8 cellular contexts compared by ENCODE assay signal in genomic region chr12:121799842-121800693, GRCh38. TPM values are rescaled to one million over a fixed set of nuclear protein-coding genes. Genes with fewer than 3 reads are reported as not detected.
DNase-seq lines count a peak whose midpoint lies in the region; TF ChIP-seq lines count a peak whose summit lies in the region.

No MANE protein-coding gene starts in this region.

- H4K91ac ChIP-seq in neuronal stem cell (ENCODE audit: low read depth, low read length, poor library complexity) = no peak overlapping the region

- peak overlapping the region; percentile 56 for H2BK15ac ChIP-seq in neuronal stem cell (ENCODE audit: low read length)

- H3K27ac Mint-ChIP-seq in activated naive CD4-positive, alpha-beta T cell treated with anti-CD3 and anti-CD28 coated beads, Interleukin-2, amount 50 U/mL, for 24 hours = peak overlapping the region; percentile 96

- peaks cover 24 to 27% of the 10 kb centered on the region in 2 donors for H3K4me1 ChIP-seq in neuronal stem cell (ENCODE audit: control insufficient read depth in 2 of 2, insufficient read depth in 1 of 2, low read depth in 1 of 2, low read length in 2 of 2)
- peaks cover 0 to 48% (median 46%) of the 10 kb centered on the region in 4 donors for H3K4me1 ChIP-seq in tibial nerve

- peaks cover 18 to 49% of the 10 kb centered on the region in 2 donors for H3K36me3 ChIP-seq in neuronal stem cell (replicated peaks in 1 of 2; ENCODE audit: control insufficient read depth in 2 of 2, insufficient read depth in 2 of 2, low read length in 2 of 2)
- peaks cover 0 to 9% (median 0%) of the 10 kb centered on the region in 3 donors for H3K36me3 ChIP-seq in tibial nerve

- H3K9ac ChIP-seq in neuronal stem cell (ENCODE audit: low read depth, low read length, poor library complexity) = peak overlapping the region; percentile 95

- H3K4me1 Mint-ChIP-seq in activated naive CD4-positive, alpha-beta T cell treated with anti-CD3 and anti-CD28 coated beads, Interleukin-2, amount 50 U/mL, for 24 hours = peaks cover 32% of the 10 kb centered on the region

- peak overlapping the region; percentile 100 for H3K4ac ChIP-seq in neuronal stem cell (ENCODE audit: low read length)

- H3K4me3 ChIP-seq in neuronal stem cell (ENCODE audit: low read length in 2 of 2) (peak overlapping the region; percentile 56 to 92), tibial nerve (peak overlapping the region; percentile 66 to 82 (median 78))

- peak; percentile 48 to 87 for TF ChIP-seq EP300 in tibial nerve (IDR thresholded peaks at IDR 0.05)

- H2BK120ac ChIP-seq in neuronal stem cell (ENCODE audit: low read depth, low read length) = no peak overlapping the region

- H3K27ac ChIP-seq in neuronal stem cell (replicated peaks; ENCODE audit: low read length) (peak overlapping the region; percentile 85), tibial nerve (peak overlapping the region; percentile 99 to 100 (median 100))

- H3K9me3 Mint-ChIP-seq in activated naive CD4-positive, alpha-beta T cell treated with anti-CD3 and anti-CD28 coated beads, Interleukin-2, amount 50 U/mL, for 24 hours = no peaks in the 10 kb centered on the region

- peak in 2 of 5 experiments; percentile 17 for TF ChIP-seq CTCF in tibial nerve (IDR thresholded peaks at IDR 0.05)

- peak overlapping the region; percentile 4 for H2BK5ac ChIP-seq in neuronal stem cell (ENCODE audit: low read length)

- H4K8ac ChIP-seq in neuronal stem cell (ENCODE audit: low read depth, low read length) = no peak overlapping the region

- H3K4me3 Mint-ChIP-seq in activated naive CD4-positive, alpha-beta T cell treated with anti-CD3 and anti-CD28 coated beads, Interleukin-2, amount 50 U/mL, for 24 hours = peak overlapping the region; percentile 84

- H3K9me3 ChIP-seq in neuronal stem cell (replicated peaks in 1 of 2; ENCODE audit: control insufficient read depth in 2 of 2, insufficient read depth in 1 of 2, low read depth in 1 of 2, low read length in 2 of 2) (no peaks in the 10 kb centered on the region), tibial nerve (no peaks in the 10 kb centered on the region)

- peak; percentile 54 to 62 for TF ChIP-seq POLR2A in tibial nerve (IDR thresholded peaks at IDR 0.05)

- peak overlapping the region; percentile 94 for H3K23ac ChIP-seq in neuronal stem cell (ENCODE audit: low read depth, low read length, poor library complexity)

- no peak overlapping the region for H2AFZ ChIP-seq in neuronal stem cell (ENCODE audit: low read length)

- no peak overlapping the region for H2BK12ac ChIP-seq in neuronal stem cell (ENCODE audit: low read length)

- H3K14ac ChIP-seq in neuronal stem cell (ENCODE audit: low read length) = peak overlapping the region; percentile 82

- H3K27me3 Mint-ChIP-seq in activated naive CD4-positive, alpha-beta T cell treated with anti-CD3 and anti-CD28 coated beads, Interleukin-2, amount 50 U/mL, for 24 hours = no peaks in the 10 kb centered on the region

- no CpG with 5 or more reads among the region's 84 CpGs for WGBS in neuronal stem cell (ENCODE audit: extremely low coverage in 2 of 2, insufficient read length in 2 of 2, insufficient replicate concordance in 1 of 2), 2 donors
- 1% methylated on average over 17 to 27 of the region's 84 CpGs for WGBS in tibial nerve, 2 donors

- peak overlapping the region; percentile 72 for H3K4me2 ChIP-seq in neuronal stem cell (ENCODE audit: insufficient read depth, low read length, poor library complexity, severe bottlenecking)

- peaks cover 14% of the 10 kb centered on the region for H3K79me1 ChIP-seq in neuronal stem cell (ENCODE audit: low read depth, low read length)

- H3K27me3 ChIP-seq in neuronal stem cell (ENCODE audit: control insufficient read depth in 3 of 3, insufficient read depth in 3 of 3, low read depth in 1 of 3, low read length in 3 of 3) (no peaks in the 10 kb centered on the region), tibial nerve (no peaks in the 10 kb centered on the region)

- DNase-seq in NCI-H1694 (lab: John Stamatoyannopoulos, UW) (peak; percentile 24), NCI-H1694 treated with DMSO at 0.1 percent for 48 hours (lab: John Stamatoyannopoulos, UW) (no peak), HuH-7.5 (ENCODE audit: low spot score) (peak; percentile 95), SHP77 (lab: John Stamatoyannopoulos, UW) (peak; percentile 58 to 71), germinal center (ENCODE audit: low spot score) (peak; percentile 69), neuronal stem cell (ENCODE audit: low spot score) (no peak), tibial nerve (ENCODE audit: low spot score in 2 of 2) (peak; percentile 81 to 90)

- H3K36me3 Mint-ChIP-seq in activated naive CD4-positive, alpha-beta T cell treated with anti-CD3 and anti-CD28 coated beads, Interleukin-2, amount 50 U/mL, for 24 hours = no peaks in the 10 kb centered on the region

- peak overlapping the region; percentile 99 for H3K18ac ChIP-seq in neuronal stem cell (ENCODE audit: low read length)

- H2AK5ac ChIP-seq in neuronal stem cell (ENCODE audit: low read depth, low read length) = peak overlapping the region; percentile 99

RNA-seq across cellular contexts. Expression of gene SETD1B, which starts 3.7 kb away (rescaled TPM):
- 6.1 TPM for polyA plus RNA-seq in neuronal stem cell (2013, experiment 1 of 2)
- polyA plus RNA-seq in neuronal stem cell (2013, experiment 2 of 2) = 6.2 TPM
- 10 to 100 TPM in 3 of 4 donors, 1 to 10 TPM in 1; 9.4 to 18.3 (median 12.2) TPM for total RNA-seq in tibial nerve

RNA-seq across cellular contexts. Expression of gene RHOF, which starts 6.6 kb away (rescaled TPM):
- polyA plus RNA-seq in neuronal stem cell (2013, experiment 1 of 2) = 16.5 TPM
- polyA plus RNA-seq in neuronal stem cell (2013, experiment 2 of 2) = 15.5 TPM
- total RNA-seq in tibial nerve = 10 to 100 TPM; 14.1 to 24.3 (median 18.1) TPM

RNA-seq across cellular contexts. Expression of gene HPD, which starts 58.6 kb away (rescaled TPM):
- 0.13 TPM for polyA plus RNA-seq in neuronal stem cell (2013, experiment 1 of 2)
- 0.18 TPM for polyA plus RNA-seq in neuronal stem cell (2013, experiment 2 of 2)
- 1 to 10 TPM in 1 of 4 donors, under 1 TPM in 1, not detected in 2; 0.63 to 1.1 TPM for total RNA-seq in tibial nerve

Comparison
In these comparisons a context has a peak if more than half of its experiments do, and no peak if none do; other contexts are left out.
1. DNase-seq: peak in NCI-H1694 (single experiment), HuH-7.5 (single experiment), SHP77 (2 of 2), germinal center (single experiment) and tibial nerve (2 of 2); none in NCI-H1694 treated with DMSO at 0.1 percent for 48 hours (single experiment) and neuronal stem cell (single experiment).